8 cellular contexts compared by ENCODE assay signal in genomic region chr9:130043654-130044623, GRCh38. TPM values are rescaled to one million over a fixed set of nuclear protein-coding genes. Genes with fewer than 3 reads are reported as not detected.
DNase-seq lines count a peak whose midpoint lies in the region; ATAC-seq and TF ChIP-seq lines count a peak whose summit lies in the region.

No MANE protein-coding gene starts in this region.

- no peaks in the 10 kb centered on the region for H3K36me3 ChIP-seq in CD4-positive, CD25-positive, alpha-beta regulatory T cell (ENCODE audit: control insufficient read depth, insufficient read depth, low read length)
- H3K36me3 ChIP-seq in MM.1S (replicated peaks; ENCODE audit: insufficient read depth, low read length) (no peaks in the 10 kb centered on the region), lung (ENCODE audit: control insufficient read depth in 2 of 2, insufficient read depth in 2 of 2, low read length in 2 of 2) (no peaks in the 10 kb centered on the region)

- peaks cover 5% of the 10 kb centered on the region for H3K27me3 Mint-ChIP-seq in CD4-positive, CD25-positive, alpha-beta regulatory T cell

- peaks cover 11% of the 10 kb centered on the region for H3K36me3 Mint-ChIP-seq in CD4-positive, CD25-positive, alpha-beta regulatory T cell

- no peaks in the 10 kb centered on the region for H3K9me2 ChIP-seq in MM.1S (replicated peaks; ENCODE audit: insufficient read depth, low read length)

- H2AFZ ChIP-seq in MM.1S (ENCODE audit: low read length) = peak overlapping the region; percentile 36

- H3K27ac Mint-ChIP-seq in CD4-positive, CD25-positive, alpha-beta regulatory T cell = peak overlapping the region; percentile 31 to 97 (median 96)

- peaks cover 56% of the 10 kb centered on the region for H3K4me1 ChIP-seq in CD4-positive, CD25-positive, alpha-beta regulatory T cell (ENCODE audit: control insufficient read depth, insufficient read depth, low read length, poor library complexity, severe bottlenecking)
- H3K4me1 ChIP-seq in MM.1S (ENCODE audit: low read length) (peaks cover 24% of the 10 kb centered on the region), lung (ENCODE audit: control insufficient read depth in 2 of 2, insufficient read depth in 2 of 2, low read length in 2 of 2) (peaks cover 0 to 2% of the 10 kb centered on the region in 2 donors)

- no peaks in the 10 kb centered on the region for H3K9me3 ChIP-seq in CD4-positive, CD25-positive, alpha-beta regulatory T cell (ENCODE audit: control insufficient read depth in 2 of 2, low read length in 2 of 2)
- H3K9me3 ChIP-seq in MM.1S (replicated peaks; ENCODE audit: insufficient read depth, low read length) = no peaks in the 10 kb centered on the region
- H3K9me3 ChIP-seq in lung (ENCODE audit: control insufficient read depth in 2 of 2, insufficient read depth in 1 of 2, low read length in 1 of 2) = no peaks in the 10 kb centered on the region

- H3K27ac ChIP-seq in CD4-positive, CD25-positive, alpha-beta regulatory T cell (ENCODE audit: insufficient read depth, low read length, poor library complexity, severe bottlenecking) = peak overlapping the region; percentile 87
- H3K27ac ChIP-seq in MM.1S (ENCODE audit: low read length) (no peak overlapping the region), coronary artery (peak overlapping the region; percentile 97), lung (ENCODE audit: low read depth in 1 of 2, low read length in 1 of 2) (peak overlapping the region; percentile 74 to 92)

- no peak for DNase-seq in CD4-positive, CD25-positive, alpha-beta regulatory T cell
- DNase-seq in MM.1S (no peak), coronary artery (ENCODE audit: low spot score) (peak; percentile 86), lung (ENCODE audit: low spot score) (no peak), ureter (ENCODE audit: low spot score) (peak; percentile 72), COLO829 (ENCODE audit: low spot score) (no peak), T-helper 9 cell (no peak)
- DNase-seq in activated CD4-positive, CD25-positive, alpha-beta regulatory T cell (lab: John Stamatoyannopoulos, UW) = no peak

- ATAC-seq in CD4-positive, CD25-positive, alpha-beta regulatory T cell (ENCODE audit: low read depth in 2 of 2) = no peak
- ATAC-seq in lung (ENCODE audit: insufficient read depth, low FRiP score) = no peak

- H4K20me1 ChIP-seq in MM.1S (ENCODE audit: insufficient read depth, low read length) = no peaks in the 10 kb centered on the region; the same call in 1 of the 2 replicates

- peaks cover 8% of the 10 kb centered on the region for H3F3A ChIP-seq in MM.1S (ENCODE audit: insufficient read depth, low read length)

- TF ChIP-seq CTCF in MM.1S (IDR thresholded peaks at IDR 0.05; ENCODE audit: low read length) = no peak
- no peak for TF ChIP-seq CTCF in coronary artery (IDR thresholded peaks at IDR 0.05)
- TF ChIP-seq CTCF in lung (IDR thresholded peaks at IDR 0.05; ENCODE audit: control extremely low read depth, extremely low read depth) = no peak

- peak overlapping the region; percentile 9; the same call in 1 of the 2 replicates for H3K9ac ChIP-seq in MM.1S (ENCODE audit: low read length)

- peaks cover 16 to 51% (median 38%) of the 10 kb centered on the region in 4 donors for H3K4me1 Mint-ChIP-seq in CD4-positive, CD25-positive, alpha-beta regulatory T cell

- peak overlapping the region; percentile 74 for H3K4me2 ChIP-seq in MM.1S (ENCODE audit: low read depth, low read length)

- H3K4me3 Mint-ChIP-seq in CD4-positive, CD25-positive, alpha-beta regulatory T cell = peak overlapping the region; percentile 85 to 97 (median 96)

- no peaks in the 10 kb centered on the region for H3K27me3 ChIP-seq in CD4-positive, CD25-positive, alpha-beta regulatory T cell (ENCODE audit: control insufficient read depth, insufficient read depth, low read length)
- H3K27me3 ChIP-seq in MM.1S (replicated peaks; ENCODE audit: insufficient read depth, low read length) = peaks cover 11% of the 10 kb centered on the region; the same call in 1 of the 2 replicates
- H3K27me3 ChIP-seq in lung (ENCODE audit: control insufficient read depth, insufficient read depth) = no peaks in the 10 kb centered on the region

- H3K79me2 ChIP-seq in MM.1S (ENCODE audit: low read length) = peaks cover 25% of the 10 kb centered on the region

- 30 to 45% methylated on average over 37 of the region's 37 CpGs for WGBS in lung, 2 donors

- H3K4me3 ChIP-seq in CD4-positive, CD25-positive, alpha-beta regulatory T cell (ENCODE audit: low read depth, low read length) = peak overlapping the region; percentile 77
- H3K4me3 ChIP-seq in MM.1S (ENCODE audit: low read length) = peak overlapping the region; percentile 64
- peak overlapping the region; percentile 94 for H3K4me3 ChIP-seq in coronary artery
- peak overlapping the region; percentile 51 for H3K4me3 ChIP-seq in lung

- H3K9me3 Mint-ChIP-seq in CD4-positive, CD25-positive, alpha-beta regulatory T cell = no peaks in the 10 kb centered on the region

RNA-seq across cellular contexts. Expression of gene FNBP1, which starts 0.9 kb away (rescaled TPM):
- 253 TPM for total RNA-seq in CD4-positive, CD25-positive, alpha-beta regulatory T cell
- polyA plus RNA-seq in CD4-positive, CD25-positive, alpha-beta regulatory T cell = 100 to 1,000 TPM; 147 to 218 (median 188) TPM
- 10 to 100 TPM; 34.5 to 94.3 TPM for total RNA-seq in lung
- polyA plus RNA-seq in lung = 10 to 100 TPM; 16.0 to 24.5 TPM
- total RNA-seq in ureter = 71.7 TPM

RNA-seq across cellular contexts. Expression of gene GPR107, which starts 9.8 kb away (rescaled TPM):
- total RNA-seq in CD4-positive, CD25-positive, alpha-beta regulatory T cell = 29.9 TPM
- polyA plus RNA-seq in CD4-positive, CD25-positive, alpha-beta regulatory T cell = 1 to 10 TPM; 2.8 to 4.5 (median 3.1) TPM
- total RNA-seq in lung = 100 to 1,000 TPM in 1 of 2 donors, 10 to 100 TPM in 1; 43.2 to 180 TPM
- 10 to 100 TPM; 11.0 to 23.3 TPM for polyA plus RNA-seq in lung
- total RNA-seq in ureter = 48.2 TPM

Comparison
In these comparisons a context has a peak if more than half of its experiments do, and no peak if none do; other contexts are left out.
1. DNase-seq: peak in coronary artery (single experiment) and ureter (single experiment); none in CD4-positive, CD25-positive, alpha-beta regulatory T cell (0 of 3), MM.1S (single experiment), lung (single experiment), activated CD4-positive, CD25-positive, alpha-beta regulatory T cell (0 of 4), COLO829 (single experiment) and T-helper 9 cell (single experiment).
2. Peak in every context shown above with its lines, with median percentiles within 50 percentile points of each other: H3K4me3 ChIP-seq.